Comparison of ENCODE assay signal across 1 cellular context in the genomic region with DNA sequence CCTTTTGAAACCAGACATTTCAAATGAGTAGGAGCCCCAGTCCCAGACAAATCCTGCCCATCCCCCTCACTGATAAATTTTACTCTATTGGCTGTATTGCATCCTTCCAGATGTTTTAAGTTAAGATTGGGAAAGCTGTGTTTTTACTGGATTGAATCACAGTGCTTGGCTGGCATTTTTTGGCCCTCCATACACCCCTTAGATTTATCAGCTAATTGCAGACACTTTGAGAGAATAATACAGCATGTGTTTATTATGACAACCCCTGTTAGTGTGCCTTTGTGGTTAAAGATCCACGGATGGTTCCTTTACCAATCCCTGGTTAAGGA.
TF ChIP-seq lines count a peak whose summit lies in the region.

No MANE protein-coding gene starts in this region.

TF ChIP-seq in IMR-90, 13 proteins besides CTCF, POLR2A, EP300 and RAD21:
- TF ChIP-seq CHD1 (IDR thresholded peaks at IDR 0.05; ENCODE audit: low read depth, low read length) (no peak), NFE2L2 (IDR thresholded peaks at IDR 0.05; ENCODE audit: low read depth, low read length) (no peak), MXI1 (IDR thresholded peaks at IDR 0.05; ENCODE audit: borderline replicate concordance, low read depth, low read length) (no peak), MAFK (IDR thresholded peaks at IDR 0.05; ENCODE audit: low read depth, low read length) (no peak), SMC3 (IDR thresholded peaks at IDR 0.05; ENCODE audit: low read depth, low read length) (no peak)
- TF ChIP-seq, protein P1, sequence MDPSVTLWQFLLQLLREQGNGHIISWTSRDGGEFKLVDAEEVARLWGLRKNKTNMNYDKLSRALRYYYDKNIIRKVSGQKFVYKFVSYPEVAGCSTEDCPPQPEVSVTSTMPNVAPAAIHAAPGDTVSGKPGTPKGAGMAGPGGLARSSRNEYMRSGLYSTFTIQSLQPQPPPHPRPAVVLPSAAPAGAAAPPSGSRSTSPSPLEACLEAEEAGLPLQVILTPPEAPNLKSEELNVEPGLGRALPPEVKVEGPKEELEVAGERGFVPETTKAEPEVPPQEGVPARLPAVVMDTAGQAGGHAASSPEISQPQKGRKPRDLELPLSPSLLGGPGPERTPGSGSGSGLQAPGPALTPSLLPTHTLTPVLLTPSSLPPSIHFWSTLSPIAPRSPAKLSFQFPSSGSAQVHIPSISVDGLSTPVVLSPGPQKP (IDR thresholded peaks at IDR 0.05; ENCODE audit: borderline replicate concordance, low read depth, low read length): no peak
